Comparison of ENCODE assay signal across 9 cellular contexts in genomic region chr19:16112778-16113177, GRCh38. TPM values are rescaled to one million over a fixed set of nuclear protein-coding genes. Genes with fewer than 3 reads are reported as not detected.
DNase-seq lines count a peak whose midpoint lies in the region; ATAC-seq, FAIRE-seq and TF ChIP-seq lines count a peak whose summit lies in the region.
"Had no signal": no experiment of that assay in that cellular context is flagged by ENCODE, and none has a peak within 500 bp of the region (broad histone marks: within the 10 kb centered on the region; RNA-seq: fewer than 3 reads in every experiment).

No MANE protein-coding gene starts in this region.

- 27 to 36% methylated on average over 2 of the region's 2 CpGs for WGBS in aorta, 2 donors

- H3K36me3 ChIP-seq in astrocyte (ENCODE audit: insufficient read depth, low read length) (no peaks in the 10 kb centered on the region), mucosa of stomach (ENCODE audit: control insufficient read depth, insufficient read depth, low read length) (no peaks in the 10 kb centered on the region), aorta (ENCODE audit: control insufficient read depth in 1 of 2, insufficient read depth in 2 of 2, low read length in 1 of 2) (no peaks in the 10 kb centered on the region)

- H3K9ac ChIP-seq in astrocyte (ENCODE audit: low read length) (peak overlapping the region; percentile 93), mucosa of stomach (ENCODE audit: low read length) (peak overlapping the region; percentile 99)

- no peaks in the 10 kb centered on the region for H3K9me3 Mint-ChIP-seq in astrocyte (ENCODE audit: unreplicated experiment)

- TF ChIP-seq CTCF in AG10803 (conservative IDR thresholded peaks at IDR 0.05; ENCODE audit: low read length) (no peak), astrocyte (IDR thresholded peaks at IDR 0.05; ENCODE audit: insufficient read depth, low read depth, low read length) (no peak)

- H3K27me3 Mint-ChIP-seq in astrocyte (ENCODE audit: low read depth, unreplicated experiment): no peaks in the 10 kb centered on the region

- intact Hi-C loops in aorta (cut with DNase I): loop anchor here (5.0 to 10.0 kb wide), 5 partner anchors 45 to 175 kb away; partner anchors contain the start of gene FAM32A (in 1 of the 2)

- FAIRE-seq in astrocyte (lab: Jason Lieb, UNC): no peak
- FAIRE-seq in GM12892 (lab: Jason Lieb, UNC): no peak

- H3K4me3 ChIP-seq in AG10803 (ENCODE audit: low read length) (peak overlapping the region; percentile 92), astrocyte (ENCODE audit: insufficient read depth, low read depth, low read length) (peak overlapping the region; percentile 85), mucosa of stomach (ENCODE audit: low read length) (no peak overlapping the region), aorta (ENCODE audit: low read length in 2 of 2) (no peak overlapping the region)

- H3K9me3 ChIP-seq in astrocyte (ENCODE audit: insufficient read depth, low read depth, low read length) (no peaks in the 10 kb centered on the region), mucosa of stomach (ENCODE audit: control insufficient read depth, low read length) (no peaks in the 10 kb centered on the region), aorta (ENCODE audit: control insufficient read depth, low read length) (no peaks in the 10 kb centered on the region)

- H3K27ac ChIP-seq in astrocyte (ENCODE audit: low read depth, low read length) (no peak overlapping the region), aorta (ENCODE audit: low read depth in 1 of 2, low read length in 2 of 2) (no peak overlapping the region)

- H3K27me3 ChIP-seq in astrocyte (ENCODE audit: insufficient read depth, low read length): no peaks in the 10 kb centered on the region
- no peaks in the 10 kb centered on the region for H3K27me3 ChIP-seq in mucosa of stomach (ENCODE audit: control insufficient read depth, insufficient read depth, low read length)
- no peaks in the 10 kb centered on the region for H3K27me3 ChIP-seq in aorta (ENCODE audit: control insufficient read depth in 1 of 2, insufficient read depth in 2 of 2, low read length in 1 of 2)

- H2AFZ ChIP-seq in astrocyte (ENCODE audit: low read depth, low read length): no peak overlapping the region

- peak overlapping the region; percentile 95 for H3K4me3 Mint-ChIP-seq in astrocyte (ENCODE audit: unreplicated experiment)

- H3K27ac Mint-ChIP-seq in astrocyte (ENCODE audit: unreplicated experiment): peak overlapping the region; percentile 89

- TF ChIP-seq POLR2A in GM12892 (IDR thresholded peaks at IDR 0.05; ENCODE audit: low read depth, low read length): no peak

- H3K4me2 ChIP-seq in astrocyte (ENCODE audit: low read length): peak overlapping the region; percentile 92

- peaks cover 44% of the 10 kb centered on the region for H4K20me1 ChIP-seq in astrocyte (ENCODE audit: insufficient read depth, low read length)

- peaks cover 58% of the 10 kb centered on the region for H3K79me2 ChIP-seq in astrocyte (ENCODE audit: insufficient read depth, low read length)

- DNase-seq in AG10803 (ENCODE audit: low read depth): no peak
- DNase-seq in HuH-7.5 (ENCODE audit: low spot score): peak; percentile 12
- DNase-seq in astrocyte (ENCODE audit: low read depth): no peak
- no peak for DNase-seq in stimulated activated CD4-positive, alpha-beta T cell treated with anti-CD3 and anti-CD28 coated beads, Interleukin-1b, Interleukin-23, amount 100 ng/mL, for 48 hours
- DNase-seq in GM12892 (ENCODE audit: insufficient read length): no peak
- DNase-seq in aorta: no peak
- DNase-seq: activated CD4-positive, CD25-positive, alpha-beta regulatory T cell had no signal

- H3K4me1 ChIP-seq in astrocyte (ENCODE audit: insufficient read depth, low read length): peaks cover 8% of the 10 kb centered on the region
- H3K4me1 ChIP-seq in mucosa of stomach (ENCODE audit: control insufficient read depth, insufficient read depth, low read length): peaks cover 19% of the 10 kb centered on the region
- peaks cover 0 to 1% of the 10 kb centered on the region in 2 donors for H3K4me1 ChIP-seq in aorta (ENCODE audit: control insufficient read depth in 1 of 2, insufficient read depth in 2 of 2, low read length in 2 of 2)

- ATAC-seq in GM19035 (IDR thresholded peaks at IDR 0.05; ENCODE audit: unreplicated experiment): no peak
- ATAC-seq in aorta (ENCODE audit: low FRiP score): no peak

- peaks cover 10% of the 10 kb centered on the region for H3K4me1 Mint-ChIP-seq in astrocyte (ENCODE audit: low read depth, unreplicated experiment)

- no peaks in the 10 kb centered on the region for H3K36me3 Mint-ChIP-seq in astrocyte (ENCODE audit: low read depth, unreplicated experiment)

RNA-seq across cellular contexts. Expression of gene RAB8A, which starts 1.1 kb away (rescaled TPM):
- total RNA-seq in astrocyte (80.5 and 82.8 TPM in 2 replicates), aorta (10 to 100 TPM; 51.3 to 56.7 TPM)
- polyA plus RNA-seq in GM12892 (2012; ENCODE audit: missing spikeins): 158 TPM
- 10 to 100 TPM; 17.6 to 30.3 TPM for polyA plus RNA-seq in aorta

RNA-seq across cellular contexts. Expression of gene HSH2D, which starts 30.7 kb away (rescaled TPM):
- not detected in 2 replicates for total RNA-seq in astrocyte
- 89.1 TPM for polyA plus RNA-seq in GM12892 (2012; ENCODE audit: missing spikeins)
- total RNA-seq in aorta: 1 to 10 TPM; 1.3 to 1.4 TPM
- polyA plus RNA-seq in aorta: 1 to 10 TPM in 1 of 2 donors, under 1 TPM in 1; 0.10 to 2.5 TPM

RNA-seq across cellular contexts. Expression of gene TPM4, which starts 36.5 kb away (rescaled TPM):
- total RNA-seq in astrocyte (811 and 843 TPM in 2 replicates), aorta (1,000 to 10,000 TPM in 1 of 2 donors, 100 to 1,000 TPM in 1; 695 to 1,409 TPM)
- polyA plus RNA-seq in GM12892 (2012; ENCODE audit: missing spikeins): 494 TPM
- polyA plus RNA-seq in aorta: 100 to 1,000 TPM; 800 to 937 TPM

Comparison
In these comparisons a context has a peak if more than half of its experiments do, and no peak if none do; other contexts are left out.
1. H3K4me3 ChIP-seq: peak in AG10803 (single experiment) and astrocyte (single experiment); none in mucosa of stomach (single experiment) and aorta (0 of 2).